10 cellular contexts compared by ENCODE assay signal in the genomic region with DNA sequence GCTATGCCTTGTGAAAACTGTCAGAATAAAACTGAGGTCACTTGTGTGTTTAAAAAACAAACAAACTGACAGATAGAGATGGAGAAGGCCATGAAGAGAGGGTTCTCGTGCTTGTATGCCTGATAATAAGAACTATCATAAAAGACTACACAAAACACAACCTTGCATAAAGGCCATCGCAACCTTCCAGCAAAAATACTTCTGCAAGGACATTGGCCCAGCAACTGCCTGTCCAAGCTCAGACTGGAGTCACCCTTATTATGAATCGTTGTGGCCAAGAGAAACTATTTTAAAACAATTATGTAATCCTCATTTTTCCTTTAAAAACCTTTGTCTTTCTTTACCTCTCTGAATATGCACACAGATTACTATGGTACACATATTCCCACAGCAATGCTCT.
"Had no signal": no experiment of that assay in that cellular context is flagged by ENCODE, and none has a peak within 500 bp of the region (broad histone marks: within the 10 kb centered on the region; RNA-seq: fewer than 3 reads in every experiment).

No MANE protein-coding gene starts in this region.

- FAIRE-seq: H1, H54 had no signal

- H3K9me3 ChIP-seq: HAP-1 had no signal

- H3K4me3 ChIP-seq: GM23248, GM23338, HAP-1 had no signal

- DNase-seq: GM23248, GOT3, H7, H9, HCEC 1CT, HFFc6 had no signal

- H3K4me1 ChIP-seq: HAP-1 had no signal

- H3K36me3 ChIP-seq: HAP-1 had no signal

- H3K27ac ChIP-seq: GM23248 had no signal
